23 cellular contexts compared by ENCODE assay signal in the genomic region with DNA sequence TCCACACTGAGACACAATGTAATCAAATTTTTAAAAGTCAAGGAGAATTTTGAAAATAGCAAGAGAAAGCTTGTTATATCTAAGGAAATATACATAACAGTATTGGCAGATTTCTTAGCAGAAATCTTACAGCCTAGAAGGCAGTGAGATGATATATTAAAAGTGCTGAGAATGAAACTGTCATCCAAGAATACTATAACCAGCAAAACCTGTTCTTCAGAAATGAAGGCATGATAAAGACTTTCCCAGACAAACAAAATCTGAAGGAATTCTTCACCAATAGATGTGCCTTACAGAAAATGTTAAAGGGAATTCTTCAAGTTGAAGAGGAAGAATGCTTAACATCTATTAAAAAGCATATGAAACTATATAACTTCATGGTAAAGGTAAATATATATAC.
A peak's percentile ranks its signal among the peaks of the same experiment; 100 is the strongest.
DNase-seq lines count a peak whose midpoint lies in the region; ATAC-seq, FAIRE-seq and TF ChIP-seq lines count a peak whose summit lies in the region.
"Had no signal": no experiment of that assay in that cellular context is flagged by ENCODE, and none has a peak within 500 bp of the region (broad histone marks: within the 10 kb centered on the region; RNA-seq: fewer than 3 reads in every experiment).

No MANE protein-coding gene starts in this region.

- peak; percentile 23 for DNase-seq in DMS53 (lab: John Stamatoyannopoulos, UW)
- no peak for DNase-seq in DMS53 treated with DMSO at 0.1 percent for 48 hours (lab: John Stamatoyannopoulos, UW; ENCODE audit: unreplicated experiment)
- peak; percentile 42 for DNase-seq in bronchial epithelial cell (ENCODE audit: low read depth)
- DNase-seq in occipital lobe (lab: John Stamatoyannopoulos, UW): no peak
- DNase-seq in hepatic stellate cell (ENCODE audit: low spot score): no peak
- DNase-seq: AML-193; CD4-positive, alpha-beta memory T cell; CD4-positive, CD25-positive, alpha-beta regulatory T cell; CD8-positive, alpha-beta memory T cell; COR-L47; DMS 273 treated with DMSO at 0.1 percent for 48 hours; DMS153; DMS79; DND-41; EL; GDM1 had no signal

- peak; percentile 38 for ATAC-seq in esophagus mucosa
- no peak for ATAC-seq in GM19395 (IDR thresholded peaks at IDR 0.05; ENCODE audit: unreplicated experiment)
- ATAC-seq: A549, GM12878 had no signal

- TF ChIP-seq CTCF in bronchial epithelial cell (IDR thresholded peaks at IDR 0.05; ENCODE audit: insufficient read depth, low read length, severe bottlenecking): no peak

- no peaks in the 10 kb centered on the region for H3K27me3 ChIP-seq in bronchial epithelial cell (ENCODE audit: control insufficient read depth, insufficient read depth, low read length)
- H3K27me3 ChIP-seq: BLaER1 treated with 17β-estradiol and CSF1 and Interleukin-3, amounts not matched to agents 10 nM and 100 nM had no signal

- no peaks in the 10 kb centered on the region for H3K36me3 ChIP-seq in bronchial epithelial cell (ENCODE audit: control insufficient read depth, insufficient read depth, low read length)

- no peak for FAIRE-seq in bronchial epithelial cell (lab: Jason Lieb, UNC)
- FAIRE-seq: A549, GM12878, GM12892, GM18507 had no signal

- no peak overlapping the region for H3K4me3 ChIP-seq in bronchial epithelial cell (ENCODE audit: low read depth, low read length)
- H3K4me3 ChIP-seq: A549; BLaER1 treated with 17β-estradiol and CSF1 and Interleukin-3, amounts not matched to agents 10 nM and 100 nM; GM12878 had no signal

Comparison
In these comparisons a context has a peak if more than half of its experiments do, and no peak if none do; other contexts are left out.
1. DNase-seq: peak in DMS53 (single experiment) and bronchial epithelial cell (single experiment); none in DMS53 treated with DMSO at 0.1 percent for 48 hours (single experiment), occipital lobe (single experiment) and hepatic stellate cell (single experiment).